In genomic region chr7:100830396-100830795, GRCh38 we compare ENCODE assay signal across 26 cellular contexts. TPM values are rescaled to one million over a fixed set of nuclear protein-coding genes. Genes with fewer than 3 reads are reported as not detected.
DNase-seq lines count a peak whose midpoint lies in the region; ATAC-seq and TF ChIP-seq lines count a peak whose summit lies in the region.
"Had no signal": no experiment of that assay in that cellular context is flagged by ENCODE, and none has a peak within 500 bp of the region (broad histone marks: within the 10 kb centered on the region; RNA-seq: fewer than 3 reads in every experiment).

No MANE protein-coding gene starts in this region.

- no peak for TF ChIP-seq CTCF in RWPE1 (conservative IDR thresholded peaks at IDR 0.05; ENCODE audit: low read depth)
- no peak for TF ChIP-seq CTCF in mesothelial cell of epicardium (IDR thresholded peaks at IDR 0.05; ENCODE audit: unreplicated experiment)

- H3K4me1 Mint-ChIP-seq in mesothelial cell of epicardium: peaks cover 21% of the 10 kb centered on the region

- POLR2A ChIA-PET in RWPE1 (lab: Yijun Ruan, JAX; ENCODE audit: low non-redundant PET): no interaction called here

- peak; percentile 1 for DNase-seq in AG08396 (ENCODE audit: low spot score)
- no peak for DNase-seq in RWPE1 (ENCODE audit: low spot score)
- no peak for DNase-seq in mesothelial cell of epicardium (ENCODE audit: low spot score in 2 of 2, unreplicated experiment in 2 of 2)
- no peak for DNase-seq in NCI-H82 (lab: John Stamatoyannopoulos, UW)
- DNase-seq: activated CD4-positive, alpha-beta T cell treated with anti-CD3 and anti-CD28 coated beads, Interleukin-2, amount 50 U/mL, for 1 hour; activated naive CD4-positive, alpha-beta T cell treated with anti-CD3 and anti-CD28 coated beads, Interleukin-2, amount 10 ng/mL, durations not matched to agents 7 days and 5 days; activated T-cell treated with anti-CD3 and anti-CD28 coated beads, Interleukin-2, amount 50 U/mL, for 72 hours; BE2C; DMS53; GOT3; islet precursor cell; midbrain; naive thymus-derived CD4-positive, alpha-beta T cell; NCI-H1092 treated with DMSO at 0.1 percent for 48 hours; NCI-H187 treated with DMSO at 0.1 percent for 48 hours; NCI-H526; Peyer's patch; SIG-M5; stimulated activated CD4-positive, alpha-beta T cell treated with anti-CD3 and anti-CD28 coated beads, Interleukin-1b, Interleukin-23, amount 100 ng/mL, for 48 hours; stimulated activated CD8-positive, alpha-beta memory T cell treated with anti-CD3 and anti-CD28 coated beads, Interleukin-4, amount 100 ng/mL, for 48 hours; tibial artery had no signal

- CTCF ChIA-PET in RWPE1 (lab: Yijun Ruan, JAX): no interaction called here

- H3K27ac ChIP-seq in RWPE1: peak overlapping the region; percentile 92; the same call in 1 of the 2 replicates
- H3K27ac ChIP-seq: A549, tibial artery had no signal

- no peaks in the 10 kb centered on the region for H3K9me3 Mint-ChIP-seq in mesothelial cell of epicardium
- H3K9me3 Mint-ChIP-seq: activated naive CD4-positive, alpha-beta T cell treated with anti-CD3 and anti-CD28 coated beads, Interleukin-2, amount 10 ng/mL, durations not matched to agents 7 days and 5 days; activated T-cell treated with anti-CD3 and anti-CD28 coated beads, Interleukin-2, amount 50 U/mL, for 72 hours; WTC11 had no signal

- no peaks in the 10 kb centered on the region for H3K27me3 Mint-ChIP-seq in mesothelial cell of epicardium (ENCODE audit: low read depth)

- no peak overlapping the region for H3K4me3 Mint-ChIP-seq in mesothelial cell of epicardium
- H3K4me3 Mint-ChIP-seq: activated naive CD4-positive, alpha-beta T cell treated with anti-CD3 and anti-CD28 coated beads, Interleukin-2, amount 10 ng/mL, durations not matched to agents 7 days and 5 days; activated T-cell treated with anti-CD3 and anti-CD28 coated beads, Interleukin-2, amount 50 U/mL, for 72 hours; naive thymus-derived CD4-positive, alpha-beta T cell had no signal

- no peaks in the 10 kb centered on the region for H3K36me3 Mint-ChIP-seq in mesothelial cell of epicardium

- ATAC-seq in GM19328 (IDR thresholded peaks at IDR 0.05; ENCODE audit: unreplicated experiment) (no peak), HG02981 (IDR thresholded peaks at IDR 0.05; ENCODE audit: unreplicated experiment) (no peak)
- ATAC-seq: A549; naive thymus-derived CD4-positive, alpha-beta T cell; WTC11 had no signal

- peak overlapping the region; percentile 5 for H3K27ac Mint-ChIP-seq in mesothelial cell of epicardium
- H3K27ac Mint-ChIP-seq: activated naive CD4-positive, alpha-beta T cell treated with anti-CD3 and anti-CD28 coated beads, Interleukin-2, amount 10 ng/mL, durations not matched to agents 7 days and 5 days; activated T-cell treated with anti-CD3 and anti-CD28 coated beads, Interleukin-2, amount 50 U/mL, for 72 hours; IgD-negative memory B cell had no signal

RNA-seq across cellular contexts. Expression of gene EPHB4, which starts 3.1 kb away (rescaled TPM):
- total RNA-seq in mesothelial cell of epicardium: 120 to 127 TPM (median 125 TPM) in 3 replicates

RNA-seq across cellular contexts. Expression of gene SLC12A9, which starts 22.1 kb away (rescaled TPM):
- total RNA-seq in mesothelial cell of epicardium: 30.9 to 39.1 TPM (median 37.5 TPM) in 3 replicates

RNA-seq across cellular contexts. Expression of gene TRIP6, which starts 36.8 kb away (rescaled TPM):
- total RNA-seq in mesothelial cell of epicardium: 101 to 109 TPM (median 107 TPM) in 3 replicates

RNA-seq across cellular contexts. Expression of gene SRRT, which starts 44.5 kb away (rescaled TPM):
- 229 to 245 TPM (median 240 TPM) in 3 replicates for total RNA-seq in mesothelial cell of epicardium

RNA-seq across cellular contexts. Expression of gene UFSP1, which starts 59.1 kb away (rescaled TPM):
- total RNA-seq in mesothelial cell of epicardium: 6.0 to 8.0 TPM (median 6.4 TPM) in 3 replicates
